8 cellular contexts compared by ENCODE assay signal in genomic region chr1:83692524-83693336, GRCh38.
DNase-seq lines count a peak whose midpoint lies in the region; ATAC-seq and TF ChIP-seq lines count a peak whose summit lies in the region.

No MANE protein-coding gene starts in this region.

- no peaks in the 10 kb centered on the region for H3K36me3 Mint-ChIP-seq in CD14-positive monocyte
- H3K36me3 Mint-ChIP-seq in activated naive CD4-positive, alpha-beta T cell treated with anti-CD3 and anti-CD28 coated beads, Interleukin-2, amount 50 U/mL, for 24 hours = peaks cover 4% of the 10 kb centered on the region

- peak overlapping the region; percentile 51 for H3K9ac ChIP-seq in iPS-15b (ENCODE audit: low read depth, low read length)
- peak overlapping the region in 2 of 3 donors; percentile 45 to 46 for H3K9ac ChIP-seq in skeletal muscle tissue (ENCODE audit: low read depth in 1 of 3, low read length in 3 of 3)

- peak overlapping the region in 1 of 7 donors; percentile 26 for H3K27ac Mint-ChIP-seq in CD14-positive monocyte
- H3K27ac Mint-ChIP-seq in activated naive CD4-positive, alpha-beta T cell treated with anti-CD3 and anti-CD28 coated beads, Interleukin-2, amount 50 U/mL, for 24 hours = no peak overlapping the region

- no peaks in the 10 kb centered on the region for H3K9me3 ChIP-seq in iPS-15b (ENCODE audit: control insufficient read depth, insufficient read depth, low read length)
- no peaks in the 10 kb centered on the region for H3K9me3 ChIP-seq in skeletal muscle tissue (ENCODE audit: control insufficient read depth in 3 of 3, low read length in 3 of 3)

- peak overlapping the region; percentile 73 to 78 for H3K4me3 Mint-ChIP-seq in CD14-positive monocyte
- peak overlapping the region; percentile 87 for H3K4me3 Mint-ChIP-seq in activated naive CD4-positive, alpha-beta T cell treated with anti-CD3 and anti-CD28 coated beads, Interleukin-2, amount 50 U/mL, for 24 hours

- no peak for DNase-seq in CD14-positive monocyte (ENCODE audit: low spot score)
- peak; percentile 25 for DNase-seq in NCI-H1092 (lab: John Stamatoyannopoulos, UW)
- no peak for DNase-seq in left colon

- no peak overlapping the region for H3K27ac ChIP-seq in skeletal muscle tissue (ENCODE audit: low read depth, low read length)

- H3K4me3 ChIP-seq in iPS-15b (ENCODE audit: low read depth, low read length) (peak overlapping the region; percentile 3), skeletal muscle tissue (ENCODE audit: low read length in 3 of 3) (peak overlapping the region; percentile 56 to 69 (median 63))

- H3K9me3 Mint-ChIP-seq in CD14-positive monocyte = peaks cover 2 to 20% (median 8%) of the 10 kb centered on the region in 7 donors
- peaks cover 8% of the 10 kb centered on the region for H3K9me3 Mint-ChIP-seq in activated naive CD4-positive, alpha-beta T cell treated with anti-CD3 and anti-CD28 coated beads, Interleukin-2, amount 50 U/mL, for 24 hours

- H3K4me1 Mint-ChIP-seq in CD14-positive monocyte = peaks cover 19% of the 10 kb centered on the region
- H3K4me1 Mint-ChIP-seq in activated naive CD4-positive, alpha-beta T cell treated with anti-CD3 and anti-CD28 coated beads, Interleukin-2, amount 50 U/mL, for 24 hours = peaks cover 20% of the 10 kb centered on the region

- ATAC-seq in GM19438 (IDR thresholded peaks at IDR 0.05; ENCODE audit: low read depth, unreplicated experiment) (peak; percentile 77), HG02840 (IDR thresholded peaks at IDR 0.05; ENCODE audit: low FRiP score, unreplicated experiment) (no peak), left colon (no peak)

- intact Hi-C loops in CD14-positive monocyte (cut with micrococcal nuclease) (no loop called here), left colon (cut with DNase I, micrococcal nuclease) (no loop called here)

- no peaks in the 10 kb centered on the region for H3K27me3 ChIP-seq in iPS-15b (ENCODE audit: control insufficient read depth, insufficient read depth, low read length)
- no peaks in the 10 kb centered on the region for H3K27me3 ChIP-seq in skeletal muscle tissue (ENCODE audit: control insufficient read depth in 3 of 3, insufficient read depth in 3 of 3, low read length in 3 of 3)

- H3K4me1 ChIP-seq in iPS-15b (ENCODE audit: control insufficient read depth, insufficient read depth, low read length) = peaks cover 31% of the 10 kb centered on the region
- peaks cover 2 to 19% (median 5%) of the 10 kb centered on the region in 3 donors for H3K4me1 ChIP-seq in skeletal muscle tissue (ENCODE audit: control insufficient read depth in 3 of 3, insufficient read depth in 3 of 3, low read length in 3 of 3)

- H3K27me3 Mint-ChIP-seq in CD14-positive monocyte (ENCODE audit: low read depth in 3 of 3) = peaks cover 19 to 27% (median 21%) of the 10 kb centered on the region in 3 donors
- no peaks in the 10 kb centered on the region for H3K27me3 Mint-ChIP-seq in activated naive CD4-positive, alpha-beta T cell treated with anti-CD3 and anti-CD28 coated beads, Interleukin-2, amount 50 U/mL, for 24 hours

- H3K36me3 ChIP-seq in iPS-15b (ENCODE audit: control insufficient read depth, insufficient read depth, low read length) (no peaks in the 10 kb centered on the region), skeletal muscle tissue (ENCODE audit: control insufficient read depth in 3 of 3, insufficient read depth in 3 of 3, low read length in 3 of 3) (no peaks in the 10 kb centered on the region)

- no peak for TF ChIP-seq CTCF in CD14-positive monocyte (IDR thresholded peaks at IDR 0.05)
